In the genomic region with DNA sequence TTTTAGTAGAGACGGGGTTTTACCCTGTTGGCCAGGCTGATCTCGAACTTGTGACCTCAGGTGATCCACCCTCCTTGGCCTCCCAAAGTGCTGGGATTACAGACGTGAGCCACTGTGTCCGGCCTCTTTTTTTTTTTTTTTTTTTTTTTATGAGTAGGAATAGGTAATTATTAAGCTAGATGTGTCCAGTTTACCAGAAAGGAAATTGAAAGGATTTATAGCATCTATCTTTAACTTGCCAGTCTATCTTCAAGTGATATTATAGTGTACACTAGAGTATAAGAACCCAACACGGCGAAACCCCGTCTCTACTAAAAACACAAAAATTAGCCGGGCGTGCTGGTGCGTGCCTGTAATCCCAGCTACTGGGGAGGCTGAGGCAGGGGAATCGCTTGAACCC, we compare ENCODE assay signal across 7 cellular contexts. TPM values are rescaled to one million over a fixed set of nuclear protein-coding genes. Genes with fewer than 3 reads are reported as not detected.
DNase-seq lines count a peak whose midpoint lies in the region; ATAC-seq, FAIRE-seq and TF ChIP-seq lines count a peak whose summit lies in the region.
"Not testable (repeated sequence)": the region's sequence is repeated elsewhere in the genome, so short reads cannot be mapped to it uniquely, and the experiment has no call there.

No MANE protein-coding gene starts in this region.

- not testable (repeated sequence) for H3K4me3 ChIP-seq in endothelial cell of umbilical vein (replicated peaks in 1 of 3; ENCODE audit: insufficient read depth in 1 of 3, low read depth in 1 of 3, low read length in 3 of 3); HepG2 (replicated peaks in 1 of 3; ENCODE audit: insufficient read depth in 1 of 3, low read depth in 2 of 3, low read length in 3 of 3)
- H3K4me3 ChIP-seq in mucosa of rectum (ENCODE audit: low read length in 2 of 2), result peak overlapping the region; percentile 39 to 41
- H3K4me3 ChIP-seq in small intestine (ENCODE audit: low read depth in 1 of 2, low read length in 2 of 2), result peak overlapping the region in 1 of 2 donors; percentile 21

- FAIRE-seq in endothelial cell of umbilical vein (lab: Jason Lieb, UNC), result peak; percentile 24
- not testable (repeated sequence) for FAIRE-seq in HepG2 (lab: Jason Lieb, UNC); small intestine (lab: Jason Lieb, UNC)

- WGBS in HepG2 (ENCODE audit: low lambda C conversion rate), result 91% methylated on average over 11 of the region's 11 CpGs
- WGBS in small intestine, 3 donors, result 13 to 63% (median 48%) methylated on average over 11 of the region's 11 CpGs

- intact Hi-C loops in endothelial cell of umbilical vein (cut with micrococcal nuclease); HepG2 (cut with micrococcal nuclease; ENCODE audit: unreplicated experiment): not testable (repeated sequence)

- dilution Hi-C loops in endothelial cell of umbilical vein (cut with MboI; ENCODE audit: extremely low pct_ligation_motif_present, low sequenced_read_pairs), result not testable (repeated sequence)

- not testable (repeated sequence) for H4K20me1 ChIP-seq in endothelial cell of umbilical vein (replicated peaks; ENCODE audit: control insufficient read depth, extremely low read depth, insufficient read depth, low read length); HepG2 (ENCODE audit: insufficient read depth, low read length)

- TF ChIP-seq POLR2A in endothelial cell of umbilical vein (IDR thresholded peaks at IDR 0.05; ENCODE audit: low read depth, low read length); HepG2 (IDR thresholded peaks at IDR 0.05; ENCODE audit: insufficient read depth in 1 of 2, low read depth in 2 of 2, low read length in 2 of 2): not testable (repeated sequence)

- DNase-seq in LoVo (ENCODE audit: low spot score), result peak; percentile 27
- not testable (repeated sequence) for DNase-seq in endothelial cell of umbilical vein (ENCODE audit: low read depth, low spot score); HepG2 (ENCODE audit: low spot score)
- DNase-seq in kidney tubule cell (ENCODE audit: low spot score), result peak; percentile 25
- DNase-seq in small intestine, result peak; percentile 70

- TF ChIP-seq EP300 in HepG2 (IDR thresholded peaks at IDR 0.05; ENCODE audit: low read depth in 2 of 2, low read length in 2 of 2); HepG2 (CRISPR knock-in tag; IDR thresholded peaks at IDR 0.05; ENCODE audit: borderline replicate concordance): not testable (repeated sequence)

- POLR2A ChIA-PET in endothelial cell of umbilical vein (lab: Charles Lee), result not testable (repeated sequence)
- POLR2A ChIA-PET in HepG2 (lab: Yijun Ruan, JAX), result interaction anchor here (1.0 to 6.6 kb wide), 4 partner anchors 10 to 15 kb away, joined by 3 to 90 read pairs (median 6); no protein-coding TSS in a partner anchor

- not testable (repeated sequence) for H3K27me3 ChIP-seq in endothelial cell of umbilical vein (ENCODE audit: control insufficient read depth in 2 of 2, insufficient read depth in 2 of 2, low read length in 2 of 2); HepG2 (ENCODE audit: control insufficient read depth in 1 of 2, insufficient read depth in 2 of 2, low read length in 2 of 2); mucosa of rectum (ENCODE audit: control insufficient read depth in 2 of 2, insufficient read depth in 2 of 2, low read length in 2 of 2); small intestine (ENCODE audit: control insufficient read depth in 2 of 2, insufficient read depth in 2 of 2, low read length in 2 of 2)

- not testable (repeated sequence) for ATAC-seq in HepG2

- not testable (repeated sequence) for H3K9me3 ChIP-seq in endothelial cell of umbilical vein (replicated peaks; ENCODE audit: control insufficient read depth, insufficient read depth, low read length); HepG2 (ENCODE audit: low read length); mucosa of rectum (ENCODE audit: control insufficient read depth in 2 of 2, low read length in 2 of 2); small intestine (ENCODE audit: control insufficient read depth, low read depth)

- H3K27ac ChIP-seq in VCaP (peak overlapping the region; percentile 64), mucosa of rectum (ENCODE audit: low read depth in 2 of 2, low read length in 2 of 2) (peak overlapping the region; percentile 84 to 85), small intestine (ENCODE audit: low read depth in 1 of 2, low read length in 1 of 2) (peak overlapping the region; percentile 53 to 54)
- not testable (repeated sequence) for H3K27ac ChIP-seq in endothelial cell of umbilical vein (ENCODE audit: insufficient read depth, low read depth, low read length); HepG2 (ENCODE audit: extremely low read length, insufficient read depth, low read length)

- not testable (repeated sequence) for H2AFZ ChIP-seq in endothelial cell of umbilical vein (ENCODE audit: low read depth, low read length); HepG2 (ENCODE audit: low read length)

- H3K79me2 ChIP-seq in endothelial cell of umbilical vein (ENCODE audit: control insufficient read depth, insufficient read depth, low read length); HepG2 (ENCODE audit: insufficient read depth, low read length): not testable (repeated sequence)

- TF ChIP-seq CTCF in VCaP (conservative IDR thresholded peaks at IDR 0.05); endothelial cell of umbilical vein (IDR thresholded peaks at IDR 0.05; ENCODE audit: extremely low read depth in 1 of 2, insufficient read depth in 1 of 2, low read depth in 1 of 2, low read length in 2 of 2); HepG2 (CRISPR knock-in tag; IDR thresholded peaks at IDR 0.05): not testable (repeated sequence)

- TF ChIP-seq RAD21 in HepG2 (CRISPR knock-in tag; IDR thresholded peaks at IDR 0.05), result not testable (repeated sequence)

- H3K36me3 ChIP-seq in endothelial cell of umbilical vein (ENCODE audit: control insufficient read depth in 2 of 2, extremely low read depth in 1 of 2, insufficient read depth in 2 of 2, low read length in 2 of 2); HepG2 (replicated peaks in 1 of 2; ENCODE audit: control insufficient read depth in 1 of 2, insufficient read depth in 2 of 2, low read length in 2 of 2); mucosa of rectum (ENCODE audit: control insufficient read depth in 2 of 2, insufficient read depth in 2 of 2, low read length in 2 of 2); small intestine (ENCODE audit: control insufficient read depth in 2 of 2, insufficient read depth in 2 of 2, low read length in 2 of 2): not testable (repeated sequence)

- H3K9ac ChIP-seq in endothelial cell of umbilical vein (replicated peaks; ENCODE audit: extremely low read depth, insufficient read depth, low read length); HepG2 (ENCODE audit: insufficient read depth, low read depth, low read length): not testable (repeated sequence)
- peak overlapping the region in 1 of 2 donors; percentile 58 for H3K9ac ChIP-seq in mucosa of rectum (ENCODE audit: low read depth in 1 of 2, low read length in 2 of 2)

- H3K4me2 ChIP-seq in endothelial cell of umbilical vein (ENCODE audit: insufficient read depth, low read length); HepG2 (ENCODE audit: low read depth, low read length): not testable (repeated sequence)

- not testable (repeated sequence) for BruUV-seq in endothelial cell of umbilical vein (replicated peaks; lab: Mats Ljungman, UMichigan); HepG2 (replicated peaks; lab: Mats Ljungman, UMichigan)

- H3K9me1 ChIP-seq in endothelial cell of umbilical vein (replicated peaks; ENCODE audit: control insufficient read depth, extremely low read depth, insufficient read depth, low read length), result not testable (repeated sequence)

- in situ Hi-C loops in HepG2 (cut with HindIII; ENCODE audit: extremely low pct_ligation_motif_present, low pct_unique_long_range_greater_than_20kb), result not testable (repeated sequence)

- not testable (repeated sequence) for H3K4me1 ChIP-seq in endothelial cell of umbilical vein (ENCODE audit: control insufficient read depth, extremely low read depth, insufficient read depth, low read length); small intestine (ENCODE audit: control insufficient read depth in 2 of 2, insufficient read depth in 1 of 2, low read depth in 1 of 2, low read length in 1 of 2)
- H3K4me1 ChIP-seq in HepG2 (ENCODE audit: insufficient read depth, low read length) (peaks cover 64% of the 10 kb centered on the region), mucosa of rectum (ENCODE audit: control insufficient read depth in 2 of 2, insufficient read depth in 2 of 2, low read length in 2 of 2) (peaks cover 22 to 32% of the 10 kb centered on the region in 2 donors)

- CTCF ChIA-PET in endothelial cell of umbilical vein (lab: Charles Lee), result interaction anchor here (0.6 to 6.2 kb wide), 4 partner anchors 13 to 25 kb away, joined by 3 to 70 read pairs (median 4); no protein-coding TSS in a partner anchor
- CTCF ChIA-PET in HepG2 (lab: Yijun Ruan, JAX; ENCODE audit: low intra/inter-chr PET ratio, low total read pairs), result not testable (repeated sequence)

RNA-seq across cellular contexts. Expression of a gene that starts 31.0 kb away (rescaled TPM):
- total RNA-seq in endothelial cell of umbilical vein (7.3 and 12.2 TPM in 2 replicates), HepG2 (2016; rRNA removed; fragmentation: Illumina TruSeq; extraction: Trizol) (21.2 and 26.9 TPM in 2 replicates)
- polyA plus RNA-seq in endothelial cell of umbilical vein (5.3 and 6.9 TPM in 2 replicates), HepG2 (2011; rRNA removed) (71.9 and 88.5 TPM in 2 replicates), small intestine (100 to 1,000 TPM in 1 of 3 donors, 10 to 100 TPM in 2; 71.1 to 101 (median 84.1) TPM)
- polyA plus RNA-seq in endothelial cell of umbilical vein (2011; cell fraction: cytosol; rRNA removed), result 7.0 and 9.6 TPM in 2 replicates
- polyA plus RNA-seq in endothelial cell of umbilical vein (2011; cell fraction: nucleus; rRNA removed), result 16.6 and 17.7 TPM in 2 replicates
- polyA plus RNA-seq in endothelial cell of umbilical vein (2012), result 2.2 and 2.8 TPM in 2 replicates
- polyA minus RNA-seq in endothelial cell of umbilical vein, result 7.9 and 14.0 TPM in 2 replicates
- 1.8 TPM for polyA minus RNA-seq in endothelial cell of umbilical vein (2011; cell fraction: cytosol; rRNA and poly(A)+ RNA removed)
- polyA minus RNA-seq in endothelial cell of umbilical vein (2011; cell fraction: nucleus; rRNA and poly(A)+ RNA removed), result 4.1 and 5.2 TPM in 2 replicates
- total RNA-seq in HepG2 (2016; cell fraction: cytosol; rRNA removed; fragmentation: Illumina TruSeq; extraction: Trizol; ENCODE audit: low read depth), result 3.3 and 3.6 TPM in 2 replicates
- 21.4 and 23.7 TPM in 2 replicates for total RNA-seq in HepG2 (2016; cell fraction: insoluble cytoplasmic fraction; rRNA removed; fragmentation: Illumina TruSeq; extraction: Trizol)
- 5.1 and 6.3 TPM in 2 replicates for total RNA-seq in HepG2 (2016; cell fraction: membrane; rRNA removed; fragmentation: Illumina TruSeq; extraction: Trizol)
- total RNA-seq in HepG2 (2016; cell fraction: nucleus; rRNA removed; fragmentation: Illumina TruSeq; extraction: Trizol), result 21.5 and 22.1 TPM in 2 replicates
- 48.3 and 55.2 TPM in 2 replicates for polyA plus RNA-seq in HepG2 (2011; cell fraction: cytosol; rRNA removed)
- polyA plus RNA-seq in HepG2 (2011; cell fraction: nucleus; rRNA removed), result 155 and 175 TPM in 2 replicates
- 58.0 and 95.2 TPM in 2 replicates for polyA plus RNA-seq in HepG2 (2012)
- polyA plus RNA-seq in HepG2 (2016; cell fraction: cytosol; fragmentation: Illumina TruSeq; extraction: Trizol; ENCODE audit: low read depth), result 3.2 and 4.0 TPM in 2 replicates
- 25.8 and 27.9 TPM in 2 replicates for polyA plus RNA-seq in HepG2 (2016; cell fraction: insoluble cytoplasmic fraction; fragmentation: Illumina TruSeq; extraction: Trizol; ENCODE audit: low read depth)
- polyA plus RNA-seq in HepG2 (2016; cell fraction: membrane; fragmentation: Illumina TruSeq; extraction: Trizol; ENCODE audit: low read depth), result 5.6 and 5.9 TPM in 2 replicates
- 56.0 and 59.9 TPM in 2 replicates for polyA plus RNA-seq in HepG2 (2016; cell fraction: nucleus; fragmentation: Illumina TruSeq; extraction: Trizol; ENCODE audit: insufficient read depth, low read depth)
- 7.9 and 48.3 TPM in 2 replicates for polyA minus RNA-seq in HepG2 (2011; rRNA and poly(A)+ RNA removed; ENCODE audit: low replicate concordance)
- 15.6 and 18.9 TPM in 2 replicates for polyA minus RNA-seq in HepG2 (2011; cell fraction: cytosol; rRNA and poly(A)+ RNA removed)
- 54.7 and 82.6 TPM in 2 replicates for polyA minus RNA-seq in HepG2 (2011; cell fraction: nucleus; rRNA and poly(A)+ RNA removed)
